Comparison of ENCODE assay signal across 10 cellular contexts in the genomic region with DNA sequence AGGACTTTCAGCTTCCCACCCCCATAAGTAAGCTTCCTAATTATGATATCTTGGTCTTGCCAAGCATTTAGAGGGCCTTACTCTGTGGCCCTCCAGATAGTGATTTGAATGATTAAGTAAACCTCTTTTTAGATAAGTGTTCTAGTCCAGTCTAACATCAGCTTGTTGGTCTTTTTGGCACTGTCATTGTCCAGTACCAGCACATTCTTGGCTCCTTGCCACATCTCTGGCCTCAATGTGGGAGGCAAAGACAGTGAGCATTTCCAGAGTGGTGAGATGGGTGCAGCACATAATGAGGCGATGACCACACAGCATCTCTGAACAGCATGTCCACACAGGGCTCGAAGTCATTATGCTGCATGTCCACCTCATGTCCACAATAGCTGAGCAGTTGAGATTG. TPM values are rescaled to one million over a fixed set of nuclear protein-coding genes. Genes with fewer than 3 reads are reported as not detected.
A peak's percentile ranks its signal among the peaks of the same experiment; 100 is the strongest.
DNase-seq lines count a peak whose midpoint lies in the region; ATAC-seq and TF ChIP-seq lines count a peak whose summit lies in the region.
"Had no signal": no experiment of that assay in that cellular context is flagged by ENCODE, and none has a peak within 500 bp of the region (broad histone marks: within the 10 kb centered on the region; RNA-seq: fewer than 3 reads in every experiment).

No MANE protein-coding gene starts in this region.

- H3K9ac ChIP-seq in SK-N-SH = no peak overlapping the region

- 93% methylated on average over 2 of the region's 2 CpGs for WGBS in SK-N-SH (ENCODE audit: low lambda C conversion rate)

- no peaks in the 10 kb centered on the region for H3K9me2 ChIP-seq in SK-N-SH

- H3K4me1 ChIP-seq in SK-N-SH (ENCODE audit: control insufficient read depth in 1 of 2, insufficient read depth in 2 of 2, low read depth in 1 of 2, low read length in 1 of 2) = peaks cover 10 to 18% of the 10 kb centered on the region in 2 experiments; a peak in 3 of 4 replicates
- peaks cover 22% of the 10 kb centered on the region for H3K4me1 ChIP-seq in foreskin keratinocyte

- H3K4me3 Mint-ChIP-seq in osteocyte (ENCODE audit: unreplicated experiment) = no peak overlapping the region

- TF ChIP-seq EP300 in SK-N-SH (IDR thresholded peaks at IDR 0.05; ENCODE audit: borderline replicate concordance in 1 of 2, low read depth in 1 of 2, low read length in 1 of 2) = no peak

- H4K20me1 ChIP-seq in SK-N-SH (ENCODE audit: insufficient read depth) = peaks cover 91% of the 10 kb centered on the region

- H3K4me2 ChIP-seq in SK-N-SH = peak overlapping the region; percentile 18; the same call in 1 of the 2 replicates

- no peaks in the 10 kb centered on the region for H3K27me3 ChIP-seq in SK-N-SH (ENCODE audit: insufficient read depth)
- H3K27me3 ChIP-seq in foreskin keratinocyte = no peaks in the 10 kb centered on the region
- H3K27me3 ChIP-seq: dorsolateral prefrontal cortex had no signal

- H3K27ac Mint-ChIP-seq in osteocyte (ENCODE audit: unreplicated experiment) = peak overlapping the region; percentile 16

- no peak for TF ChIP-seq CTCF in SK-N-SH (IDR thresholded peaks at IDR 0.05)
- no peak for TF ChIP-seq CTCF in osteocyte (IDR thresholded peaks at IDR 0.05)
- no peak for TF ChIP-seq CTCF in foreskin keratinocyte (conservative IDR thresholded peaks at IDR 0.05)

- no peaks in the 10 kb centered on the region for H3K9me3 Mint-ChIP-seq in osteocyte (ENCODE audit: unreplicated experiment)

- TF ChIP-seq RAD21 in SK-N-SH (IDR thresholded peaks at IDR 0.05; ENCODE audit: low read length) = no peak

- peak overlapping the region in 1 of 2 experiments; percentile 2; a peak in 1 of 4 replicates for H3K27ac ChIP-seq in SK-N-SH (ENCODE audit: low read depth in 2 of 2, low read length in 1 of 2)
- H3K27ac ChIP-seq in epithelial cell of prostate = peak overlapping the region; percentile 3
- H3K27ac ChIP-seq in foreskin keratinocyte = no peak overlapping the region

- no peak overlapping the region for H3K4me3 ChIP-seq in SK-N-SH (ENCODE audit: low read depth in 2 of 2, low read length in 1 of 2)
- H3K4me3 ChIP-seq: dorsolateral prefrontal cortex had no signal

- H3K27me3 Mint-ChIP-seq in osteocyte (ENCODE audit: unreplicated experiment) = no peaks in the 10 kb centered on the region

- POLR2A ChIA-PET in SK-N-SH (lab: Yijun Ruan, JAX) = no interaction called here

- H3K9me3 ChIP-seq in SK-N-SH = no peaks in the 10 kb centered on the region

- H2AFZ ChIP-seq in SK-N-SH (ENCODE audit: low read depth) = no peak overlapping the region

- peaks cover 15% of the 10 kb centered on the region for H3K36me3 Mint-ChIP-seq in osteocyte (ENCODE audit: unreplicated experiment)

- H3K36me3 ChIP-seq in SK-N-SH (replicated peaks in 1 of 2; ENCODE audit: control insufficient read depth in 1 of 2, insufficient read depth in 2 of 2, low read length in 1 of 2) = peaks cover 0 to 16% of the 10 kb centered on the region in 2 experiments

- H3K79me2 ChIP-seq in SK-N-SH (ENCODE audit: insufficient read depth) = peaks cover 100% of the 10 kb centered on the region

- ATAC-seq in HG03565 (IDR thresholded peaks at IDR 0.05; ENCODE audit: unreplicated experiment) (no peak), foreskin keratinocyte (no peak)

- H3F3A ChIP-seq in SK-N-SH (replicated peaks; ENCODE audit: insufficient read depth) = peaks cover 12% of the 10 kb centered on the region

- CTCF ChIA-PET in SK-N-SH (lab: Yijun Ruan, JAX) = interaction anchor here (0.8 kb wide), 2 partner anchors 124 to 235 kb away, joined by 3 to 4 read pairs; no protein-coding TSS in a partner anchor

- H3K4me1 Mint-ChIP-seq in osteocyte (ENCODE audit: unreplicated experiment) = peaks cover 60% of the 10 kb centered on the region

- DNase-seq in EL (peak; percentile 63), SK-N-SH (no peak), epithelial cell of prostate (ENCODE audit: low read depth, low spot score) (no peak), osteocyte (ENCODE audit: extremely low spot score, unreplicated experiment) (no peak), foreskin keratinocyte (no peak), NCI-H2227 treated with DMSO at 0.1 percent for 48 hours (lab: John Stamatoyannopoulos, UW) (no peak)
- DNase-seq in stimulated activated CD8-positive, alpha-beta memory T cell treated with anti-CD3 and anti-CD28 coated beads, Interleukin-4, amount 100 ng/mL, for 48 hours = no peak
- DNase-seq: NCI-H1092 had no signal

TF ChIP-seq in SK-N-SH, 30 proteins besides CTCF, POLR2A, EP300 and RAD21:
- TF ChIP-seq SMC3 (IDR thresholded peaks at IDR 0.05; ENCODE audit: low read depth, low read length) = no peak
- peak; percentile 70 for TF ChIP-seq NFIC (IDR thresholded peaks at IDR 0.05; ENCODE audit: borderline replicate concordance)
- peak; percentile 33; the same call in 1 of the 2 replicates for TF ChIP-seq TCF12 (IDR thresholded peaks at IDR 0.05)
- TF ChIP-seq IRF3 (IDR thresholded peaks at IDR 0.05; ENCODE audit: low read depth, low read length) = no peak
- no peak for TF ChIP-seq TAF1 (IDR thresholded peaks at IDR 0.05; ENCODE audit: borderline replicate concordance, low read depth, low read length)
- TF ChIP-seq MEF2A (IDR thresholded peaks at IDR 0.05; ENCODE audit: borderline replicate concordance, low read depth) = no peak

RNA-seq across cellular contexts. Expression of gene CAPZA1, which starts 6.1 kb away (rescaled TPM):
- polyA plus RNA-seq in SK-N-SH (2012; rRNA removed) (50.8 and 71.8 TPM in 2 replicates), foreskin keratinocyte (96.3 and 113 TPM in 2 replicates)
- 88.4 and 108 TPM in 2 replicates for polyA plus RNA-seq in SK-N-SH (2012; cell fraction: cytosol; rRNA removed)
- polyA plus RNA-seq in SK-N-SH (2012; cell fraction: nucleus; rRNA removed) = 29.4 and 68.1 TPM in 2 replicates
- total RNA-seq in osteocyte (129 and 130 TPM in 2 replicates), foreskin keratinocyte (182 and 189 TPM in 2 replicates)

RNA-seq across cellular contexts. Expression of gene ST7L, which starts 6.8 kb away (rescaled TPM):
- polyA plus RNA-seq in SK-N-SH (2012; rRNA removed) (16.3 and 17.9 TPM in 2 replicates), foreskin keratinocyte (9.2 and 11.3 TPM in 2 replicates)
- polyA plus RNA-seq in SK-N-SH (2012; cell fraction: cytosol; rRNA removed) = 16.3 and 16.7 TPM in 2 replicates
- 17.6 and 26.1 TPM in 2 replicates for polyA plus RNA-seq in SK-N-SH (2012; cell fraction: nucleus; rRNA removed)
- total RNA-seq in osteocyte (22.0 and 22.4 TPM in 2 replicates), foreskin keratinocyte (13.0 and 16.8 TPM in 2 replicates)

RNA-seq across cellular contexts. Expression of gene MOV10, which starts 48.8 kb away (rescaled TPM):
- polyA plus RNA-seq in SK-N-SH (2012; rRNA removed) = 81.0 and 87.4 TPM in 2 replicates
- polyA plus RNA-seq in SK-N-SH (2012; cell fraction: cytosol; rRNA removed) = 25.9 and 38.1 TPM in 2 replicates
- 325 and 510 TPM in 2 replicates for polyA plus RNA-seq in SK-N-SH (2012; cell fraction: nucleus; rRNA removed)
- total RNA-seq in osteocyte = 85.1 and 87.4 TPM in 2 replicates
- 68.8 and 74.7 TPM in 2 replicates for total RNA-seq in foreskin keratinocyte
- polyA plus RNA-seq in foreskin keratinocyte = 83.8 and 87.6 TPM in 2 replicates
